In genomic region chr17:6297960-6298359, GRCh38 we compare ENCODE assay signal across 22 cellular contexts.
"Had no signal": no experiment of that assay in that cellular context is flagged by ENCODE, and none has a peak within 500 bp of the region (broad histone marks: within the 10 kb centered on the region; RNA-seq: fewer than 3 reads in every experiment).

No MANE protein-coding gene starts in this region.

- ATAC-seq: activated CD4-positive, alpha-beta T cell treated with anti-CD3 and anti-CD28 coated beads for 36 hours; activated CD8-positive, alpha-beta memory T cell treated with anti-CD3 and anti-CD28 coated beads, Interleukin-2, amount 10 ng/mL, durations not matched to agents 7 days and 5 days; activated CD8-positive, alpha-beta T cell treated with anti-CD3 and anti-CD28 coated beads, Interleukin-2, amount 10 ng/mL, durations not matched to agents 7 days and 5 days; activated naive CD4-positive, alpha-beta T cell treated with anti-CD3 and anti-CD28 coated beads, Interleukin-2, amount 50 U/mL, for 72 hours; gastroesophageal sphincter had no signal

- DNase-seq: activated CD4-positive, alpha-beta memory T cell treated with anti-CD3 and anti-CD28 coated beads for 36 hours; activated CD4-positive, alpha-beta T cell treated with anti-CD3 and anti-CD28 coated beads for 36 hours; activated CD4-positive, alpha-beta T cell treated with anti-CD3 and anti-CD28 coated beads, Interleukin-2, amount 10 ng/mL, durations not matched to agents 24 days and 14 days; activated CD4-positive, CD25-positive, alpha-beta regulatory T cell; activated CD4-positive, CD25-positive, alpha-beta regulatory T cell treated with anti-CD3 and anti-CD28 coated beads, Interleukin-2, amount 50 U/mL, for 72 hours; activated CD8-positive, alpha-beta memory T cell treated with anti-CD3 and anti-CD28 coated beads, Interleukin-2, amount 10 ng/mL, durations not matched to agents 7 days and 5 days; activated CD8-positive, alpha-beta memory T cell treated with anti-CD3 and anti-CD28 coated beads, Interleukin-2, amount 50 U/mL, for 4 hours; activated CD8-positive, alpha-beta T cell treated with anti-CD3 and anti-CD28 coated beads, Interleukin-2, amount 10 ng/mL, durations not matched to agents 7 days and 5 days; activated effector memory CD4-positive, alpha-beta T cell treated with anti-CD3 and anti-CD28 coated beads, Interleukin-2, amount 50 U/mL, for 16 hours; activated naive CD4-positive, alpha-beta T cell treated with anti-CD3 and anti-CD28 coated beads, Interleukin-2, amount 10 ng/mL, durations not matched to agents 7 days and 5 days; activated naive CD8-positive, alpha-beta T cell treated with anti-CD3 and anti-CD28 coated beads, Interleukin-2, amount 10 ng/mL, durations not matched to agents 7 days and 5 days; activated T-cell treated with anti-CD3 and anti-CD28 coated beads, Interleukin-2, amount 50 U/mL, for 1 hour; activated T-cell treated with anti-CD3 and anti-CD28 coated beads, Interleukin-2, amount 50 U/mL, for 48 hours; central memory CD4-positive, alpha-beta T cell; cerebellar nuclear complex; colonic mucosa; effector CD8-positive, alpha-beta T cell; esophagus squamous epithelium; foreskin melanocyte; T-helper 2 cell had no signal
